ENCODE assay signal across 13 cellular contexts in the genomic region with DNA sequence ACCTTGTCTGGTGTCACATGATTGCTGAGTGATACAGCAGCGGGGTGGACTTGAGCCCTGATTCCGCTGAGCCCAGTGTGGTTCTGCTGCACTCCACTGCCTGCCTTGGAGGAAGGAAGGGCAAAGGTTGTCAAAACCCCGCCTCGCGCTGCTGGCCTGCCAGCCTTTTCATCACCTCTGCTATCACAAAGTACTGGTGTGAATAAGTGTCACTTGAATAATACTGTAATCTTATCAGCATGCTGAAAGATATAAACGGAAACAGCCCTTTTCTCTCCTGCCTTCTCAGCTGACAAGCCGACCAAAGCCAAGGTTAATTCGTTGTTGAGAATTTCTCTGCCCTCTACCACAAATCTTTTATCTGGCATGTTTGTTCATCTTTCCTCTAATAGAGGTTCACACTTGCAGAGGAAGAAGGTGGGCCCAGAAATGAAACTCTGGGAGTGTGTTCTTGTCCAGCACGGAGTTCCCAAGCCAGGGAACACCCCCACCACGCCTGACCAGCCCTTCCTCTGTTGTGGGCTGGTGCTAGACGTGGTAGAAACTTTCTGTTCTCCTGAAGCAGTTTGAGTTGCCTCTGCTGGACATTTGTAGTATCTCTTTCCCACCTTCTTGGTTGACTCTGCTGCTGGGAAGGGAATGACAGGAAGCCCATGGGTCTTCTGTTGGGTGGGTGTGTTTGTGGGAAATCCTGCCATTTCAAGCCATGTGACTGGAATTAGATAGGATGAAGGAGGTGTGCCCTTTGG. TPM values are rescaled to one million over a fixed set of nuclear protein-coding genes. Genes with fewer than 3 reads are reported as not detected.
A peak's percentile ranks its signal among the peaks of the same experiment; 100 is the strongest.
DNase-seq lines count a peak whose midpoint lies in the region; ATAC-seq and TF ChIP-seq lines count a peak whose summit lies in the region.
"Had no signal": no experiment of that assay in that cellular context is flagged by ENCODE, and none has a peak within 500 bp of the region (broad histone marks: within the 10 kb centered on the region; RNA-seq: fewer than 3 reads in every experiment).

No MANE protein-coding gene starts in this region.

- H3K4me3 ChIP-seq in right atrium auricular region (no peak overlapping the region), fibroblast of the aortic adventitia (ENCODE audit: low read depth, low read length) (no peak overlapping the region), mucosa of stomach (ENCODE audit: low read length) (no peak overlapping the region), aorta (ENCODE audit: low read length in 2 of 2) (no peak overlapping the region)
- H3K4me3 ChIP-seq: GM23248 had no signal

- ATAC-seq in Right ventricle myocardium superior (ENCODE audit: poor library complexity) (peak; percentile 97), aorta (ENCODE audit: low FRiP score) (peak; percentile 67)
- no peak for ATAC-seq in activated naive CD8-positive, alpha-beta T cell treated with anti-CD3 and anti-CD28 coated beads, Interleukin-2, amount 50 U/mL, for 24 hours

- H3K4me1 ChIP-seq in right atrium auricular region: peaks cover 0 to 25% of the 10 kb centered on the region in 2 donors
- H3K4me1 ChIP-seq in mucosa of stomach (ENCODE audit: control insufficient read depth, insufficient read depth, low read length): peaks cover 33% of the 10 kb centered on the region
- no peaks in the 10 kb centered on the region for H3K4me1 ChIP-seq in aorta (ENCODE audit: control insufficient read depth in 1 of 2, insufficient read depth in 2 of 2, low read length in 2 of 2)

- no peaks in the 10 kb centered on the region for H3K27me3 ChIP-seq in right atrium auricular region
- H3K27me3 ChIP-seq in mucosa of stomach (ENCODE audit: control insufficient read depth, insufficient read depth, low read length): no peaks in the 10 kb centered on the region
- H3K27me3 ChIP-seq in aorta (ENCODE audit: control insufficient read depth in 1 of 2, insufficient read depth in 2 of 2, low read length in 1 of 2): peaks cover 0 to 2% of the 10 kb centered on the region in 2 donors

- no peaks in the 10 kb centered on the region for H3K9me3 Mint-ChIP-seq in activated naive CD8-positive, alpha-beta T cell treated with anti-CD3 and anti-CD28 coated beads, Interleukin-2, amount 50 U/mL, for 24 hours

- H3K36me3 Mint-ChIP-seq in activated naive CD8-positive, alpha-beta T cell treated with anti-CD3 and anti-CD28 coated beads, Interleukin-2, amount 50 U/mL, for 24 hours (ENCODE audit: low read depth): no peaks in the 10 kb centered on the region

- DNase-seq in Right ventricle myocardium superior (peak; percentile 74), right atrium auricular region (ENCODE audit: low spot score) (no peak), fibroblast of the aortic adventitia (ENCODE audit: low read depth) (peak; percentile 39), aorta (no peak), NCI-H1436 (lab: John Stamatoyannopoulos, UW) (no peak)
- no peak for DNase-seq in activated naive CD8-positive, alpha-beta T cell treated with anti-CD3 and anti-CD28 coated beads, Interleukin-2, amount 50 U/mL, for 24 hours
- DNase-seq in activated naive CD4-positive, alpha-beta T cell treated with anti-CD3 and anti-CD28 coated beads, Interleukin-2, amount 50 U/mL, for 16 hours: no peak
- DNase-seq: activated gamma-delta T cell treated with Interleukin-2 at 50 U/mL for 16 hours; effector memory CD4-positive, alpha-beta T cell; GM23248; NCI-H1048 had no signal

- H3K27ac Mint-ChIP-seq in activated naive CD8-positive, alpha-beta T cell treated with anti-CD3 and anti-CD28 coated beads, Interleukin-2, amount 50 U/mL, for 24 hours: no peak overlapping the region

- TF ChIP-seq CTCF in right atrium auricular region (IDR thresholded peaks at IDR 0.05): no peak
- TF ChIP-seq CTCF in fibroblast of the aortic adventitia (IDR thresholded peaks at IDR 0.05; ENCODE audit: insufficient read depth, low read length): peak; percentile 18

- no peaks in the 10 kb centered on the region for H3K27me3 Mint-ChIP-seq in activated naive CD8-positive, alpha-beta T cell treated with anti-CD3 and anti-CD28 coated beads, Interleukin-2, amount 50 U/mL, for 24 hours

- intact Hi-C loops in Right ventricle myocardium superior (cut with DNase I): no loop called here
- intact Hi-C loops in aorta (cut with DNase I): no loop called here

- H3K4me3 Mint-ChIP-seq in activated naive CD8-positive, alpha-beta T cell treated with anti-CD3 and anti-CD28 coated beads, Interleukin-2, amount 50 U/mL, for 24 hours: no peak overlapping the region

- H3K9me3 ChIP-seq in right atrium auricular region (no peaks in the 10 kb centered on the region), mucosa of stomach (ENCODE audit: control insufficient read depth, low read length) (no peaks in the 10 kb centered on the region), aorta (ENCODE audit: control insufficient read depth, low read length) (no peaks in the 10 kb centered on the region)

- peak overlapping the region; percentile 4 for H3K9ac ChIP-seq in mucosa of stomach (ENCODE audit: low read length)
- H3K9ac ChIP-seq: GM23248 had no signal

- 40 to 51% methylated on average over 11 of the region's 11 CpGs for WGBS in aorta, 2 donors

- H3K27ac ChIP-seq in right atrium auricular region (no peak overlapping the region), aorta (ENCODE audit: low read depth in 1 of 2, low read length in 2 of 2) (no peak overlapping the region)
- H3K27ac ChIP-seq: GM23248, VCaP had no signal

- H3K4me1 Mint-ChIP-seq in activated naive CD8-positive, alpha-beta T cell treated with anti-CD3 and anti-CD28 coated beads, Interleukin-2, amount 50 U/mL, for 24 hours: peaks cover 3% of the 10 kb centered on the region

- no peaks in the 10 kb centered on the region for H3K36me3 ChIP-seq in right atrium auricular region
- H3K36me3 ChIP-seq in mucosa of stomach (ENCODE audit: control insufficient read depth, insufficient read depth, low read length): no peaks in the 10 kb centered on the region
- H3K36me3 ChIP-seq in aorta (ENCODE audit: control insufficient read depth in 1 of 2, insufficient read depth in 2 of 2, low read length in 1 of 2): no peaks in the 10 kb centered on the region

RNA-seq across cellular contexts. Expression of a gene that starts 21.5 kb away (rescaled TPM):
- 0.19 TPM for total RNA-seq in Right ventricle myocardium superior
- under 1 TPM; 0.33 to 0.90 TPM for total RNA-seq in right atrium auricular region
- 0.09 and 0.16 TPM in 2 replicates for total RNA-seq in fibroblast of the aortic adventitia (ENCODE audit: low replicate concordance)
- 1 to 10 TPM in 1 of 2 donors, under 1 TPM in 1; 0.88 to 3.0 TPM for total RNA-seq in aorta
- 1 to 10 TPM in 1 of 2 donors, under 1 TPM in 1; 0.20 to 1.4 TPM for polyA plus RNA-seq in aorta

Comparison
In these comparisons a context has a peak if more than half of its experiments do, and no peak if none do; other contexts are left out.
1. DNase-seq: peak in Right ventricle myocardium superior (single experiment) and fibroblast of the aortic adventitia (single experiment); none in right atrium auricular region (single experiment), aorta (0 of 2), activated naive CD8-positive, alpha-beta T cell treated with anti-CD3 and anti-CD28 coated beads, Interleukin-2, amount 50 U/mL, for 24 hours (single experiment), activated naive CD4-positive, alpha-beta T cell treated with anti-CD3 and anti-CD28 coated beads, Interleukin-2, amount 50 U/mL, for 16 hours (single experiment) and NCI-H1436 (single experiment).